In the genomic region with DNA sequence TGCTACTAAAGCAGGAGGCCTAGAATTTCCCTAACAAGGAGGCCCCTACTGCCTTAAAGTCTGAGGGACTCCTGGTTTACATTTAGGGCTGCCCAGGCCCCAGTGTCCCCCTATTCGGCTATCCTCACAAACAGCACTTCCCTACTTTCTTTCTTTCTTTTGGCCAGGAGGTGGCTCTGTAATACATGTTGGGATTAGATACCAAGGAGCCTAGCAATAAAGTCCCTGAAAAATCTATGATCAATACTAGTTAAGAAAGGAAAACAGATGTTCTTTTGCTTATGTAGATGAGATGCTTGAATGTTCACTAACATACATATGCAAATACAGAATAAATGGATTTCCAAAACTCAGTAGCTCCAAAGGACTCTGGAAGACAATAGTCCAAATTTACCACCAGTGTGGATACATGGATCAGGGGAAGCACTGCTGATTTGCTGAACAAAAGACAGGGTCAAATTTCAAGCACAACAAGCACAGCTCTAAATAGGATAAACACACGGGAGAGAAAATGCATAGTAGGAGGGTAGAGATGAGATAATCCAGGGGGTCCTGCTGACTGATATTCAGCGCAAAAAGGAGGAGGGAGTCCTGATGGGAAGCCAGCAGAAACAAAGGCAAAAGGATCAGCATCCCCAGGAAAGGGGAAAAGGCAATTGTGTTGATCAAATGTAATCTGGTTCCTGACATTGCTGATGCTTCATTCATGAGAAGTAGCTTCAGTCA, we compare ENCODE assay signal across 1 cellular context.
TF ChIP-seq lines count a peak whose summit lies in the region.

No MANE protein-coding gene starts in this region.

TF ChIP-seq in WTC11, 78 proteins besides CTCF, POLR2A, EP300 and RAD21 (continued from another document and continues in another):
- TF ChIP-seq, protein P1, sequence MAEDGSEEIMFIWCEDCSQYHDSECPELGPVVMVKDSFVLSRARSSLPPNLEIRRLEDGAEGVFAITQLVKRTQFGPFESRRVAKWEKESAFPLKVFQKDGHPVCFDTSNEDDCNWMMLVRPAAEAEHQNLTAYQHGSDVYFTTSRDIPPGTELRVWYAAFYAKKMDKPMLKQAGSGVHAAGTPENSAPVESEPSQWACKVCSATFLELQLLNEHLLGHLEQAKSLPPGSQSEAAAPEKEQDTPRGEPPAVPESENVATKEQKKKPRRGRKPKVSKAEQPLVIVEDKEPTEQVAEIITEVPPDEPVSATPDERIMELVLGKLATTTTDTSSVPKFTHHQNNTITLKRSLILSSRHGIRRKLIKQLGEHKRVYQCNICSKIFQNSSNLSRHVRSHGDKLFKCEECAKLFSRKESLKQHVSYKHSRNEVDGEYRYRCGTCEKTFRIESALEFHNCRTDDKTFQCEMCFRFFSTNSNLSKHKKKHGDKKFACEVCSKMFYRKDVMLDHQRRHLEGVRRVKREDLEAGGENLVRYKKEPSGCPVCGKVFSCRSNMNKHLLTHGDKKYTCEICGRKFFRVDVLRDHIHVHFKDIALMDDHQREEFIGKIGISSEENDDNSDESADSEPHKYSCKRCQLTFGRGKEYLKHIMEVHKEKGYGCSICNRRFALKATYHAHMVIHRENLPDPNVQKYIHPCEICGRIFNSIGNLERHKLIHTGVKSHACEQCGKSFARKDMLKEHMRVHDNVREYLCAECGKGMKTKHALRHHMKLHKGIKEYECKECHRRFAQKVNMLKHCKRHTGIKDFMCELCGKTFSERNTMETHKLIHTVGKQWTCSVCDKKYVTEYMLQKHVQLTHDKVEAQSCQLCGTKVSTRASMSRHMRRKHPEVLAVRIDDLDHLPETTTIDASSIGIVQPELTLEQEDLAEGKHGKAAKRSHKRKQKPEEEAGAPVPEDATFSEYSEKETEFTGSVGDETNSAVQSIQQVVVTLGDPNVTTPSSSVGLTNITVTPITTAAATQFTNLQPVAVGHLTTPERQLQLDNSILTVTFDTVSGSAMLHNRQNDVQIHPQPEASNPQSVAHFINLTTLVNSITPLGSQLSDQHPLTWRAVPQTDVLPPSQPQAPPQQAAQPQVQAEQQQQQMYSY (CRISPR knock-in tag; IDR thresholded peaks at IDR 0.05), result no peak
- TF ChIP-seq ESRRA (CRISPR knock-in tag; IDR thresholded peaks at IDR 0.05; ENCODE audit: borderline replicate concordance), result no peak
- no peak for TF ChIP-seq MXD4 (CRISPR knock-in tag; IDR thresholded peaks at IDR 0.05; ENCODE audit: borderline replicate concordance)
- TF ChIP-seq, protein P2, sequence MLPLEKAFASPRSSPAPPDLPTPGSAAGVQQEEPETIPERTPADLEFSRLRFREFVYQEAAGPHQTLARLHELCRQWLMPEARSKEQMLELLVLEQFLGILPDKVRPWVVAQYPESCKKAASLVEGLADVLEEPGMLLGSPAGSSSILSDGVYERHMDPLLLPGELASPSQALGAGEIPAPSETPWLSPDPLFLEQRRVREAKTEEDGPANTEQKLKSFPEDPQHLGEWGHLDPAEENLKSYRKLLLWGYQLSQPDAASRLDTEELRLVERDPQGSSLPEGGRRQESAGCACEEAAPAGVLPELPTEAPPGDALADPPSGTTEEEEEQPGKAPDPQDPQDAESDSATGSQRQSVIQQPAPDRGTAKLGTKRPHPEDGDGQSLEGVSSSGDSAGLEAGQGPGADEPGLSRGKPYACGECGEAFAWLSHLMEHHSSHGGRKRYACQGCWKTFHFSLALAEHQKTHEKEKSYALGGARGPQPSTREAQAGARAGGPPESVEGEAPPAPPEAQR (CRISPR knock-in tag; IDR thresholded peaks at IDR 0.05), result no peak
- TF ChIP-seq KAT7 (CRISPR knock-in tag; IDR thresholded peaks at IDR 0.05; ENCODE audit: borderline replicate concordance), result no peak
- TF ChIP-seq GRHL2 (CRISPR knock-in tag; IDR thresholded peaks at IDR 0.05; ENCODE audit: insufficient replicate concordance, severe bottlenecking), result no peak
- TF ChIP-seq, protein P3, sequence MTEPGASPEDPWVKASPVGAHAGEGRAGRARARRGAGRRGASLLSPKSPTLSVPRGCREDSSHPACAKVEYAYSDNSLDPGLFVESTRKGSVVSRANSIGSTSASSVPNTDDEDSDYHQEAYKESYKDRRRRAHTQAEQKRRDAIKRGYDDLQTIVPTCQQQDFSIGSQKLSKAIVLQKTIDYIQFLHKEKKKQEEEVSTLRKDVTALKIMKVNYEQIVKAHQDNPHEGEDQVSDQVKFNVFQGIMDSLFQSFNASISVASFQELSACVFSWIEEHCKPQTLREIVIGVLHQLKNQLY (CRISPR knock-in tag; IDR thresholded peaks at IDR 0.05), result no peak
- TF ChIP-seq, protein P4, sequence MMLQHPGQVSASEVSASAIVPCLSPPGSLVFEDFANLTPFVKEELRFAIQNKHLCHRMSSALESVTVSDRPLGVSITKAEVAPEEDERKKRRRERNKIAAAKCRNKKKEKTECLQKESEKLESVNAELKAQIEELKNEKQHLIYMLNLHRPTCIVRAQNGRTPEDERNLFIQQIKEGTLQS (CRISPR knock-in tag; conservative IDR thresholded peaks at IDR 0.05), result no peak
- peak; percentile 42; the same call in 1 of the 2 replicates for TF ChIP-seq ZNF423 (CRISPR knock-in tag; IDR thresholded peaks at IDR 0.05)
- TF ChIP-seq ELF4 (CRISPR knock-in tag; IDR thresholded peaks at IDR 0.05; ENCODE audit: low read depth), result no peak
- no peak for TF ChIP-seq ZNF232 (CRISPR knock-in tag; IDR thresholded peaks at IDR 0.05)
- TF ChIP-seq, protein P5, sequence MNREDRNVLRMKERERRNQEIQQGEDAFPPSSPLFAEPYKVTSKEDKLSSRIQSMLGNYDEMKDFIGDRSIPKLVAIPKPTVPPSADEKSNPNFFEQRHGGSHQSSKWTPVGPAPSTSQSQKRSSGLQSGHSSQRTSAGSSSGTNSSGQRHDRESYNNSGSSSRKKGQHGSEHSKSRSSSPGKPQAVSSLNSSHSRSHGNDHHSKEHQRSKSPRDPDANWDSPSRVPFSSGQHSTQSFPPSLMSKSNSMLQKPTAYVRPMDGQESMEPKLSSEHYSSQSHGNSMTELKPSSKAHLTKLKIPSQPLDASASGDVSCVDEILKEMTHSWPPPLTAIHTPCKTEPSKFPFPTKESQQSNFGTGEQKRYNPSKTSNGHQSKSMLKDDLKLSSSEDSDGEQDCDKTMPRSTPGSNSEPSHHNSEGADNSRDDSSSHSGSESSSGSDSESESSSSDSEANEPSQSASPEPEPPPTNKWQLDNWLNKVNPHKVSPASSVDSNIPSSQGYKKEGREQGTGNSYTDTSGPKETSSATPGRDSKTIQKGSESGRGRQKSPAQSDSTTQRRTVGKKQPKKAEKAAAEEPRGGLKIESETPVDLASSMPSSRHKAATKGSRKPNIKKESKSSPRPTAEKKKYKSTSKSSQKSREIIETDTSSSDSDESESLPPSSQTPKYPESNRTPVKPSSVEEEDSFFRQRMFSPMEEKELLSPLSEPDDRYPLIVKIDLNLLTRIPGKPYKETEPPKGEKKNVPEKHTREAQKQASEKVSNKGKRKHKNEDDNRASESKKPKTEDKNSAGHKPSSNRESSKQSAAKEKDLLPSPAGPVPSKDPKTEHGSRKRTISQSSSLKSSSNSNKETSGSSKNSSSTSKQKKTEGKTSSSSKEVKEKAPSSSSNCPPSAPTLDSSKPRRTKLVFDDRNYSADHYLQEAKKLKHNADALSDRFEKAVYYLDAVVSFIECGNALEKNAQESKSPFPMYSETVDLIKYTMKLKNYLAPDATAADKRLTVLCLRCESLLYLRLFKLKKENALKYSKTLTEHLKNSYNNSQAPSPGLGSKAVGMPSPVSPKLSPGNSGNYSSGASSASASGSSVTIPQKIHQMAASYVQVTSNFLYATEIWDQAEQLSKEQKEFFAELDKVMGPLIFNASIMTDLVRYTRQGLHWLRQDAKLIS (CRISPR knock-in tag; IDR thresholded peaks at IDR 0.05; ENCODE audit: borderline replicate concordance), result 0 out of 2 replicates have a peak, but pooled peaks have one; percentile 25
- TF ChIP-seq, protein P6, sequence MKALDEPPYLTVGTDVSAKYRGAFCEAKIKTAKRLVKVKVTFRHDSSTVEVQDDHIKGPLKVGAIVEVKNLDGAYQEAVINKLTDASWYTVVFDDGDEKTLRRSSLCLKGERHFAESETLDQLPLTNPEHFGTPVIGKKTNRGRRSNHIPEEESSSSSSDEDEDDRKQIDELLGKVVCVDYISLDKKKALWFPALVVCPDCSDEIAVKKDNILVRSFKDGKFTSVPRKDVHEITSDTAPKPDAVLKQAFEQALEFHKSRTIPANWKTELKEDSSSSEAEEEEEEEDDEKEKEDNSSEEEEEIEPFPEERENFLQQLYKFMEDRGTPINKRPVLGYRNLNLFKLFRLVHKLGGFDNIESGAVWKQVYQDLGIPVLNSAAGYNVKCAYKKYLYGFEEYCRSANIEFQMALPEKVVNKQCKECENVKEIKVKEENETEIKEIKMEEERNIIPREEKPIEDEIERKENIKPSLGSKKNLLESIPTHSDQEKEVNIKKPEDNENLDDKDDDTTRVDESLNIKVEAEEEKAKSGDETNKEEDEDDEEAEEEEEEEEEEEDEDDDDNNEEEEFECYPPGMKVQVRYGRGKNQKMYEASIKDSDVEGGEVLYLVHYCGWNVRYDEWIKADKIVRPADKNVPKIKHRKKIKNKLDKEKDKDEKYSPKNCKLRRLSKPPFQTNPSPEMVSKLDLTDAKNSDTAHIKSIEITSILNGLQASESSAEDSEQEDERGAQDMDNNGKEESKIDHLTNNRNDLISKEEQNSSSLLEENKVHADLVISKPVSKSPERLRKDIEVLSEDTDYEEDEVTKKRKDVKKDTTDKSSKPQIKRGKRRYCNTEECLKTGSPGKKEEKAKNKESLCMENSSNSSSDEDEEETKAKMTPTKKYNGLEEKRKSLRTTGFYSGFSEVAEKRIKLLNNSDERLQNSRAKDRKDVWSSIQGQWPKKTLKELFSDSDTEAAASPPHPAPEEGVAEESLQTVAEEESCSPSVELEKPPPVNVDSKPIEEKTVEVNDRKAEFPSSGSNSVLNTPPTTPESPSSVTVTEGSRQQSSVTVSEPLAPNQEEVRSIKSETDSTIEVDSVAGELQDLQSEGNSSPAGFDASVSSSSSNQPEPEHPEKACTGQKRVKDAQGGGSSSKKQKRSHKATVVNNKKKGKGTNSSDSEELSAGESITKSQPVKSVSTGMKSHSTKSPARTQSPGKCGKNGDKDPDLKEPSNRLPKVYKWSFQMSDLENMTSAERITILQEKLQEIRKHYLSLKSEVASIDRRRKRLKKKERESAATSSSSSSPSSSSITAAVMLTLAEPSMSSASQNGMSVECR (CRISPR knock-in tag; IDR thresholded peaks at IDR 0.05; ENCODE audit: borderline replicate concordance), result no peak
- TF ChIP-seq, protein P7, sequence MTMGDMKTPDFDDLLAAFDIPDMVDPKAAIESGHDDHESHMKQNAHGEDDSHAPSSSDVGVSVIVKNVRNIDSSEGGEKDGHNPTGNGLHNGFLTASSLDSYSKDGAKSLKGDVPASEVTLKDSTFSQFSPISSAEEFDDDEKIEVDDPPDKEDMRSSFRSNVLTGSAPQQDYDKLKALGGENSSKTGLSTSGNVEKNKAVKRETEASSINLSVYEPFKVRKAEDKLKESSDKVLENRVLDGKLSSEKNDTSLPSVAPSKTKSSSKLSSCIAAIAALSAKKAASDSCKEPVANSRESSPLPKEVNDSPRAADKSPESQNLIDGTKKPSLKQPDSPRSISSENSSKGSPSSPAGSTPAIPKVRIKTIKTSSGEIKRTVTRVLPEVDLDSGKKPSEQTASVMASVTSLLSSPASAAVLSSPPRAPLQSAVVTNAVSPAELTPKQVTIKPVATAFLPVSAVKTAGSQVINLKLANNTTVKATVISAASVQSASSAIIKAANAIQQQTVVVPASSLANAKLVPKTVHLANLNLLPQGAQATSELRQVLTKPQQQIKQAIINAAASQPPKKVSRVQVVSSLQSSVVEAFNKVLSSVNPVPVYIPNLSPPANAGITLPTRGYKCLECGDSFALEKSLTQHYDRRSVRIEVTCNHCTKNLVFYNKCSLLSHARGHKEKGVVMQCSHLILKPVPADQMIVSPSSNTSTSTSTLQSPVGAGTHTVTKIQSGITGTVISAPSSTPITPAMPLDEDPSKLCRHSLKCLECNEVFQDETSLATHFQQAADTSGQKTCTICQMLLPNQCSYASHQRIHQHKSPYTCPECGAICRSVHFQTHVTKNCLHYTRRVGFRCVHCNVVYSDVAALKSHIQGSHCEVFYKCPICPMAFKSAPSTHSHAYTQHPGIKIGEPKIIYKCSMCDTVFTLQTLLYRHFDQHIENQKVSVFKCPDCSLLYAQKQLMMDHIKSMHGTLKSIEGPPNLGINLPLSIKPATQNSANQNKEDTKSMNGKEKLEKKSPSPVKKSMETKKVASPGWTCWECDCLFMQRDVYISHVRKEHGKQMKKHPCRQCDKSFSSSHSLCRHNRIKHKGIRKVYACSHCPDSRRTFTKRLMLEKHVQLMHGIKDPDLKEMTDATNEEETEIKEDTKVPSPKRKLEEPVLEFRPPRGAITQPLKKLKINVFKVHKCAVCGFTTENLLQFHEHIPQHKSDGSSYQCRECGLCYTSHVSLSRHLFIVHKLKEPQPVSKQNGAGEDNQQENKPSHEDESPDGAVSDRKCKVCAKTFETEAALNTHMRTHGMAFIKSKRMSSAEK (CRISPR knock-in tag; IDR thresholded peaks at IDR 0.05; ENCODE audit: borderline replicate concordance), result no peak
- no peak for TF ChIP-seq SMAD3 (CRISPR knock-in tag; IDR thresholded peaks at IDR 0.05; ENCODE audit: borderline replicate concordance)
- TF ChIP-seq, protein P8, sequence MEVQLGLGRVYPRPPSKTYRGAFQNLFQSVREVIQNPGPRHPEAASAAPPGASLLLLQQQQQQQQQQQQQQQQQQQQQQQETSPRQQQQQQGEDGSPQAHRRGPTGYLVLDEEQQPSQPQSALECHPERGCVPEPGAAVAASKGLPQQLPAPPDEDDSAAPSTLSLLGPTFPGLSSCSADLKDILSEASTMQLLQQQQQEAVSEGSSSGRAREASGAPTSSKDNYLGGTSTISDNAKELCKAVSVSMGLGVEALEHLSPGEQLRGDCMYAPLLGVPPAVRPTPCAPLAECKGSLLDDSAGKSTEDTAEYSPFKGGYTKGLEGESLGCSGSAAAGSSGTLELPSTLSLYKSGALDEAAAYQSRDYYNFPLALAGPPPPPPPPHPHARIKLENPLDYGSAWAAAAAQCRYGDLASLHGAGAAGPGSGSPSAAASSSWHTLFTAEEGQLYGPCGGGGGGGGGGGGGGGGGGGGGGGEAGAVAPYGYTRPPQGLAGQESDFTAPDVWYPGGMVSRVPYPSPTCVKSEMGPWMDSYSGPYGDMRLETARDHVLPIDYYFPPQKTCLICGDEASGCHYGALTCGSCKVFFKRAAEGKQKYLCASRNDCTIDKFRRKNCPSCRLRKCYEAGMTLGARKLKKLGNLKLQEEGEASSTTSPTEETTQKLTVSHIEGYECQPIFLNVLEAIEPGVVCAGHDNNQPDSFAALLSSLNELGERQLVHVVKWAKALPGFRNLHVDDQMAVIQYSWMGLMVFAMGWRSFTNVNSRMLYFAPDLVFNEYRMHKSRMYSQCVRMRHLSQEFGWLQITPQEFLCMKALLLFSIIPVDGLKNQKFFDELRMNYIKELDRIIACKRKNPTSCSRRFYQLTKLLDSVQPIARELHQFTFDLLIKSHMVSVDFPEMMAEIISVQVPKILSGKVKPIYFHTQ (CRISPR knock-in tag; IDR thresholded peaks at IDR 0.05), result no peak
- TF ChIP-seq EMX1 (CRISPR knock-in tag; IDR thresholded peaks at IDR 0.05), result no peak
- TF ChIP-seq, protein P9, sequence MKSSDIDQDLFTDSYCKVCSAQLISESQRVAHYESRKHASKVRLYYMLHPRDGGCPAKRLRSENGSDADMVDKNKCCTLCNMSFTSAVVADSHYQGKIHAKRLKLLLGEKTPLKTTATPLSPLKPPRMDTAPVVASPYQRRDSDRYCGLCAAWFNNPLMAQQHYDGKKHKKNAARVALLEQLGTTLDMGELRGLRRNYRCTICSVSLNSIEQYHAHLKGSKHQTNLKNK (CRISPR knock-in tag; IDR thresholded peaks at IDR 0.05), result no peak
- TF ChIP-seq, protein P10, sequence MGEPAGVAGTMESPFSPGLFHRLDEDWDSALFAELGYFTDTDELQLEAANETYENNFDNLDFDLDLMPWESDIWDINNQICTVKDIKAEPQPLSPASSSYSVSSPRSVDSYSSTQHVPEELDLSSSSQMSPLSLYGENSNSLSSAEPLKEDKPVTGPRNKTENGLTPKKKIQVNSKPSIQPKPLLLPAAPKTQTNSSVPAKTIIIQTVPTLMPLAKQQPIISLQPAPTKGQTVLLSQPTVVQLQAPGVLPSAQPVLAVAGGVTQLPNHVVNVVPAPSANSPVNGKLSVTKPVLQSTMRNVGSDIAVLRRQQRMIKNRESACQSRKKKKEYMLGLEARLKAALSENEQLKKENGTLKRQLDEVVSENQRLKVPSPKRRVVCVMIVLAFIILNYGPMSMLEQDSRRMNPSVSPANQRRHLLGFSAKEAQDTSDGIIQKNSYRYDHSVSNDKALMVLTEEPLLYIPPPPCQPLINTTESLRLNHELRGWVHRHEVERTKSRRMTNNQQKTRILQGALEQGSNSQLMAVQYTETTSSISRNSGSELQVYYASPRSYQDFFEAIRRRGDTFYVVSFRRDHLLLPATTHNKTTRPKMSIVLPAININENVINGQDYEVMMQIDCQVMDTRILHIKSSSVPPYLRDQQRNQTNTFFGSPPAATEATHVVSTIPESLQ (CRISPR knock-in tag; IDR thresholded peaks at IDR 0.05), result no peak
